Comparison of ENCODE assay signal across 12 cellular contexts in genomic region chr7:116683786-116684185, GRCh38. TPM values are rescaled to one million over a fixed set of nuclear protein-coding genes. Genes with fewer than 3 reads are reported as not detected.
A peak's percentile ranks its signal among the peaks of the same experiment; 100 is the strongest.
DNase-seq lines count a peak whose midpoint lies in the region; ATAC-seq, FAIRE-seq and TF ChIP-seq lines count a peak whose summit lies in the region.
"Had no signal": no experiment of that assay in that cellular context is flagged by ENCODE, and none has a peak within 500 bp of the region (broad histone marks: within the 10 kb centered on the region; RNA-seq: fewer than 3 reads in every experiment).

No MANE protein-coding gene starts in this region.

- FAIRE-seq in H54 (lab: Jason Lieb, UNC): no peak

- H3K9me3 Mint-ChIP-seq in activated T-cell treated with anti-CD3 and anti-CD28 coated beads, Interleukin-2, amount 50 U/mL, for 24 hours: no peaks in the 10 kb centered on the region

- H3K36me3 Mint-ChIP-seq in activated T-cell treated with anti-CD3 and anti-CD28 coated beads, Interleukin-2, amount 50 U/mL, for 24 hours (ENCODE audit: low read depth): no peaks in the 10 kb centered on the region

- peaks cover 7% of the 10 kb centered on the region; the same call in 1 of the 2 replicates for H3F3A ChIP-seq in MM.1S (ENCODE audit: insufficient read depth, low read length)

- peaks cover 5% of the 10 kb centered on the region for H3K4me1 Mint-ChIP-seq in activated T-cell treated with anti-CD3 and anti-CD28 coated beads, Interleukin-2, amount 50 U/mL, for 24 hours (ENCODE audit: low read depth)

- ATAC-seq in GM19438 (IDR thresholded peaks at IDR 0.05; ENCODE audit: low read depth, unreplicated experiment): peak; percentile 100
- peak; percentile 100 for ATAC-seq in HG02938 (IDR thresholded peaks at IDR 0.05; ENCODE audit: unreplicated experiment)
- ATAC-seq: PC-3 had no signal

- TF ChIP-seq CTCF in GM12864 (IDR thresholded peaks at IDR 0.05; ENCODE audit: low read depth, low read length, missing control alignments) (no peak), MM.1S (IDR thresholded peaks at IDR 0.05; ENCODE audit: low read length) (no peak)

- no peak overlapping the region for H3K4me3 ChIP-seq in GM12864 (ENCODE audit: low read depth, low read length)
- H3K4me3 ChIP-seq in MM.1S (ENCODE audit: low read length): no peak overlapping the region
- H3K4me3 ChIP-seq in SJCRH30: no peak overlapping the region
- H3K4me3 ChIP-seq: vagina had no signal

- H3K4me3 Mint-ChIP-seq in activated T-cell treated with anti-CD3 and anti-CD28 coated beads, Interleukin-2, amount 50 U/mL, for 24 hours: no peak overlapping the region

- H3K27ac Mint-ChIP-seq in activated T-cell treated with anti-CD3 and anti-CD28 coated beads, Interleukin-2, amount 50 U/mL, for 24 hours: no peak overlapping the region

- no peaks in the 10 kb centered on the region for H3K9me3 ChIP-seq in MM.1S (replicated peaks; ENCODE audit: insufficient read depth, low read length)
- H3K9me3 ChIP-seq in SJCRH30 (replicated peaks): no peaks in the 10 kb centered on the region
- H3K9me3 ChIP-seq: neutrophil, vagina had no signal

- DNase-seq in GM12864 (ENCODE audit: low read depth) (peak; percentile 74), MM.1S (peak; percentile 87), DMS 273 treated with DMSO at 0.1 percent for 48 hours (lab: John Stamatoyannopoulos, UW) (no peak), H54 (ENCODE audit: insufficient read length, low spot score) (no peak), SJCRH30 (no peak)
- no peak for DNase-seq in activated T-cell treated with anti-CD3 and anti-CD28 coated beads, Interleukin-2, amount 50 U/mL, for 24 hours
- DNase-seq: activated naive CD4-positive, alpha-beta T cell; PC-3 had no signal

- peaks cover 24% of the 10 kb centered on the region for H3K4me1 ChIP-seq in MM.1S (ENCODE audit: low read length)
- peaks cover 4% of the 10 kb centered on the region; the same call in 1 of the 2 replicates for H3K4me1 ChIP-seq in SJCRH30

- peak overlapping the region; percentile 7; the same call in 1 of the 2 replicates for H3K27ac ChIP-seq in MM.1S (ENCODE audit: low read length)
- H3K27ac ChIP-seq in SJCRH30: no peak overlapping the region
- H3K27ac ChIP-seq: neutrophil, vagina had no signal

- H3K27me3 ChIP-seq in MM.1S (replicated peaks; ENCODE audit: insufficient read depth, low read length): no peaks in the 10 kb centered on the region
- no peaks in the 10 kb centered on the region for H3K27me3 ChIP-seq in SJCRH30
- H3K27me3 ChIP-seq: neutrophil, vagina had no signal

- peak overlapping the region; percentile 35; the same call in 1 of the 2 replicates for H3K4me2 ChIP-seq in MM.1S (ENCODE audit: low read depth, low read length)

- H2AFZ ChIP-seq in MM.1S (ENCODE audit: low read length): no peak overlapping the region

- H3K9ac ChIP-seq in MM.1S (ENCODE audit: low read length): no peak overlapping the region

- H3K79me2 ChIP-seq in MM.1S (ENCODE audit: low read length): no peaks in the 10 kb centered on the region

- TF ChIP-seq POLR2A in H54 (IDR thresholded peaks at IDR 0.05; ENCODE audit: low read depth, low read length): no peak

- H3K9me2 ChIP-seq in MM.1S (replicated peaks; ENCODE audit: insufficient read depth, low read length): no peaks in the 10 kb centered on the region

- no peaks in the 10 kb centered on the region for H4K20me1 ChIP-seq in MM.1S (ENCODE audit: insufficient read depth, low read length)

- peaks cover 37% of the 10 kb centered on the region for H3K27me3 Mint-ChIP-seq in activated T-cell treated with anti-CD3 and anti-CD28 coated beads, Interleukin-2, amount 50 U/mL, for 24 hours

- no peaks in the 10 kb centered on the region for H3K36me3 ChIP-seq in MM.1S (replicated peaks; ENCODE audit: insufficient read depth, low read length)
- peaks cover 19% of the 10 kb centered on the region for H3K36me3 ChIP-seq in SJCRH30
- H3K36me3 ChIP-seq: neutrophil, vagina had no signal

RNA-seq across cellular contexts. Expression of gene MET, which starts 11.8 kb away (rescaled TPM):
- 121 and 129 TPM in 2 replicates for total RNA-seq in SJCRH30 (2014; rRNA removed; shearing (Covaris generic))

Comparison
In these comparisons a context has a peak if more than half of its experiments do, and no peak if none do; other contexts are left out.
1. DNase-seq: peak in GM12864 (single experiment) and MM.1S (single experiment); none in DMS 273 treated with DMSO at 0.1 percent for 48 hours (single experiment), activated T-cell treated with anti-CD3 and anti-CD28 coated beads, Interleukin-2, amount 50 U/mL, for 24 hours (single experiment), H54 (single experiment) and SJCRH30 (0 of 2).